In the genomic region with DNA sequence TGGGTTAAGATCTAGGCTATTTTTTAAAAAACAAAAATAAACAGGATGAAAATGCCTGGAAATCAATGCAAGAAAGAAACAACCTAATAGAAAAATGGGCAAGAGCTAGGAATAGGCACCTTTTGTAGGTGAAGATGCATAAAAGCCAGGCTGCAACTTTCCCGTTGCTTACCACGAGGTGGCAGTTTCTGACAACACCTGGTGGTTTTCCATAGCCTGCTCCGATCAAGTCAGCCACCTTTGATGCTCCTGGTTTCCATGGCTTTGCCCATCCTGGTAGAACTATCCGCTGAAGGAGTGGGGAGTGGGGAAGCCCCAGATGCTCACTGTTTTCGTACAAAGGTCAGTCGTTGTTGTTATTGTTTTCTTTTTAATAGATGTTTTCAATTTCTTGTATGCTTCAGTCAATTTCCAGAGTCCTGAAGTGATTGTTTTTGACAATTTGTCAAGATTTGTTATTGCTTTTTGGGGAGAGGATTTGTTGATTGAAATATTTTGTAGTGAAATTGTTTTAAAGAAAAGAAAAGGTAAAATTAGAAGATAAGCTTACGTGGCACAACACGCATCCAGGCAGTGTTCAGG, we compare ENCODE assay signal across 8 cellular contexts. TPM values are rescaled to one million over a fixed set of nuclear protein-coding genes. Genes with fewer than 3 reads are reported as not detected.
DNase-seq lines count a peak whose midpoint lies in the region; ATAC-seq, FAIRE-seq and TF ChIP-seq lines count a peak whose summit lies in the region.

No MANE protein-coding gene starts in this region.

- H3K4me3 Mint-ChIP-seq in immature natural killer cell, result no peak overlapping the region

- no peak overlapping the region for H3K4me3 ChIP-seq in NB4 (ENCODE audit: low read depth, low read length)

- H3K36me3 Mint-ChIP-seq in immature natural killer cell, result no peaks in the 10 kb centered on the region

- DNase-seq in DMS53 treated with DMSO at 0.1 percent for 48 hours (lab: John Stamatoyannopoulos, UW; ENCODE audit: unreplicated experiment) (peak; percentile 48), NB4 (ENCODE audit: low read depth) (peak; percentile 18), SW480 (ENCODE audit: low spot score) (peak; percentile 67), left lobe of liver (ENCODE audit: low spot score) (peak; percentile 64), immature natural killer cell (no peak), GM12891 (ENCODE audit: insufficient read length, low spot score) (no peak), COLO829 (ENCODE audit: low spot score) (no peak)

- no peak for FAIRE-seq in GM12891 (lab: Jason Lieb, UNC)

- TF ChIP-seq POLR2A in NB4 (IDR thresholded peaks at IDR 0.05; ENCODE audit: extremely low read depth, insufficient read length) (no peak), GM12891 (IDR thresholded peaks at IDR 0.05; ENCODE audit: low read depth, low read length) (no peak)

- ATAC-seq in left lobe of liver, result peak; percentile 98
- ATAC-seq in HG03521 (IDR thresholded peaks at IDR 0.05; ENCODE audit: unreplicated experiment), result no peak

- TF ChIP-seq CTCF in NB4 (IDR thresholded peaks at IDR 0.05; ENCODE audit: low read depth, low read length), result peak; percentile 31

- H3K4me1 Mint-ChIP-seq in immature natural killer cell, result no peaks in the 10 kb centered on the region

- no peak overlapping the region for H3K27ac Mint-ChIP-seq in immature natural killer cell

- peaks cover 3 to 9% (median 7%) of the 10 kb centered on the region in 3 donors for H3K27me3 Mint-ChIP-seq in immature natural killer cell (ENCODE audit: low read depth in 3 of 3)

- no peaks in the 10 kb centered on the region for H3K9me3 Mint-ChIP-seq in immature natural killer cell

TF ChIP-seq in GM12891, 5 proteins besides CTCF, POLR2A, EP300 and RAD21:
- TF ChIP-seq POLR2AphosphoS5 (IDR thresholded peaks at IDR 0.05; ENCODE audit: low read depth, low read length) (no peak), TAF1 (IDR thresholded peaks at IDR 0.05; ENCODE audit: low read depth, low read length) (no peak), PAX5 (IDR thresholded peaks at IDR 0.05; ENCODE audit: insufficient read depth, low read length, severe bottlenecking) (no peak), SPI1 (IDR thresholded peaks at IDR 0.05; ENCODE audit: low read depth, low read length) (no peak), POU2F2 (IDR thresholded peaks at IDR 0.05; ENCODE audit: low read depth, low read length) (no peak)

RNA-seq across cellular contexts. Expression of gene UBE2Q1, which starts 24.1 kb away (rescaled TPM):
- total RNA-seq in left lobe of liver, result 35.4 TPM
- polyA plus RNA-seq in immature natural killer cell, result 10 to 100 TPM in 1 of 3 donors, 1 to 10 TPM in 2; 8.2 to 11.6 (median 9.7) TPM
- 49.0 TPM for polyA plus RNA-seq in GM12891 (2012; ENCODE audit: low read depth, missing spikeins)

RNA-seq across cellular contexts. Expression of gene SHE, which starts 32.1 kb away (rescaled TPM):
- 5.4 TPM for total RNA-seq in left lobe of liver
- polyA plus RNA-seq in immature natural killer cell, result under 1 TPM in 1 of 3 donors, not detected in 2; 0.13 TPM
- 0.01 TPM for polyA plus RNA-seq in GM12891 (2012; ENCODE audit: low read depth, missing spikeins)

RNA-seq across cellular contexts. Expression of gene TDRD10, which starts 32.3 kb away (rescaled TPM):
- 2.2 TPM for total RNA-seq in left lobe of liver
- polyA plus RNA-seq in immature natural killer cell, result not detected
- 0.17 TPM for polyA plus RNA-seq in GM12891 (2012; ENCODE audit: low read depth, missing spikeins)

RNA-seq across cellular contexts. Expression of gene CHRNB2, which starts 33.2 kb away (rescaled TPM):
- 0.10 TPM for total RNA-seq in left lobe of liver
- polyA plus RNA-seq in immature natural killer cell, result under 1 TPM in 1 of 3 donors, not detected in 2; 0.07 TPM
- polyA plus RNA-seq in GM12891 (2012; ENCODE audit: low read depth, missing spikeins), result 0.05 TPM

Comparison
In these comparisons a context has a peak if more than half of its experiments do, and no peak if none do; other contexts are left out.
1. DNase-seq: peak in DMS53 treated with DMSO at 0.1 percent for 48 hours (single experiment), NB4 (single experiment), SW480 (single experiment) and left lobe of liver (single experiment); none in immature natural killer cell (0 of 3), GM12891 (single experiment) and COLO829 (single experiment).